Comparison of ENCODE assay signal across 2 cellular contexts in the genomic region with DNA sequence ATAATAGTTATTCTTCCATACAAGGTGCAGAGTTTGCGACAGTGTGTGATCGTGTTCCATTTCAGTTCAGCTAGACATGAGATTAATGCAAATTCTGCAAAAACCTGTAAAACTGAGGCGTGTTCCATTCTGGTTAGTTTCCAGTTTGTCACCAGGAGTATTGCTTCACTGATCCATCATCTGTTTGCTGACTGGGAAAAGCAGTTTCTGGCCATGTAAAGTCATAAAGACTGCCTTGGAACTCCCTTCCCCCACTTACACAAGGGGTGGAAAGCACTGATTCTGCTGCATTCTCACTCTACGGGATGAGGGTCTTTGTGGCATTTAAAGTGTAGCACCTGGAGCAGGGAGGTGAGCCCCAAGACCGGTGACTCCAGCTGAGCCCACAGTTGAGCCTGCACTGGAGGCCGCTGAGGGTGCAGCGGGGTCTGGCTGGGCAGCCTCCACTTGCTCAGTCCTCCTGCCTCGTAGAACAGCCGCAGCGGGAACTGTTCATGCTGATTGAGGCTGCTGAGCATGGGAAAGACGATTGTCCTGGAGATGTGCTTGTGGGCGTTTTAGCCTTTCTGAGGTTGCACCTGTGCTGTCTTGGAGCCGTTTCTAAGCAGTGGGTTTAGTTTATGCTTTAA.
TF ChIP-seq lines count a peak whose summit lies in the region.

No MANE protein-coding gene starts in this region.

TF ChIP-seq in SK-N-SH, 30 proteins besides CTCF, POLR2A, EP300 and RAD21:
- no peak for TF ChIP-seq RXRA (IDR thresholded peaks at IDR 0.05; ENCODE audit: borderline replicate concordance, low read depth)
- no peak for TF ChIP-seq POLR2AphosphoS5 (IDR thresholded peaks at IDR 0.05; ENCODE audit: low read depth, low read length)
- no peak for TF ChIP-seq RCOR1 (IDR thresholded peaks at IDR 0.05; ENCODE audit: low read length)
- TF ChIP-seq, protein P1, sequence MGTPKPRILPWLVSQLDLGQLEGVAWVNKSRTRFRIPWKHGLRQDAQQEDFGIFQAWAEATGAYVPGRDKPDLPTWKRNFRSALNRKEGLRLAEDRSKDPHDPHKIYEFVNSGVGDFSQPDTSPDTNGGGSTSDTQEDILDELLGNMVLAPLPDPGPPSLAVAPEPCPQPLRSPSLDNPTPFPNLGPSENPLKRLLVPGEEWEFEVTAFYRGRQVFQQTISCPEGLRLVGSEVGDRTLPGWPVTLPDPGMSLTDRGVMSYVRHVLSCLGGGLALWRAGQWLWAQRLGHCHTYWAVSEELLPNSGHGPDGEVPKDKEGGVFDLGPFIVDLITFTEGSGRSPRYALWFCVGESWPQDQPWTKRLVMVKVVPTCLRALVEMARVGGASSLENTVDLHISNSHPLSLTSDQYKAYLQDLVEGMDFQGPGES (IDR thresholded peaks at IDR 0.05; ENCODE audit: low read depth, low read length): no peak
- TF ChIP-seq, protein P2, sequence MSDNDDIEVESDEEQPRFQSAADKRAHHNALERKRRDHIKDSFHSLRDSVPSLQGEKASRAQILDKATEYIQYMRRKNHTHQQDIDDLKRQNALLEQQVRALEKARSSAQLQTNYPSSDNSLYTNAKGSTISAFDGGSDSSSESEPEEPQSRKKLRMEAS (IDR thresholded peaks at IDR 0.05; ENCODE audit: low read depth): no peak
- no peak for TF ChIP-seq FOXJ3 (CRISPR knock-in tag; IDR thresholded peaks at IDR 0.05)
- no peak for TF ChIP-seq YY1 (IDR thresholded peaks at IDR 0.05; ENCODE audit: low read depth)
- TF ChIP-seq, protein P3, sequence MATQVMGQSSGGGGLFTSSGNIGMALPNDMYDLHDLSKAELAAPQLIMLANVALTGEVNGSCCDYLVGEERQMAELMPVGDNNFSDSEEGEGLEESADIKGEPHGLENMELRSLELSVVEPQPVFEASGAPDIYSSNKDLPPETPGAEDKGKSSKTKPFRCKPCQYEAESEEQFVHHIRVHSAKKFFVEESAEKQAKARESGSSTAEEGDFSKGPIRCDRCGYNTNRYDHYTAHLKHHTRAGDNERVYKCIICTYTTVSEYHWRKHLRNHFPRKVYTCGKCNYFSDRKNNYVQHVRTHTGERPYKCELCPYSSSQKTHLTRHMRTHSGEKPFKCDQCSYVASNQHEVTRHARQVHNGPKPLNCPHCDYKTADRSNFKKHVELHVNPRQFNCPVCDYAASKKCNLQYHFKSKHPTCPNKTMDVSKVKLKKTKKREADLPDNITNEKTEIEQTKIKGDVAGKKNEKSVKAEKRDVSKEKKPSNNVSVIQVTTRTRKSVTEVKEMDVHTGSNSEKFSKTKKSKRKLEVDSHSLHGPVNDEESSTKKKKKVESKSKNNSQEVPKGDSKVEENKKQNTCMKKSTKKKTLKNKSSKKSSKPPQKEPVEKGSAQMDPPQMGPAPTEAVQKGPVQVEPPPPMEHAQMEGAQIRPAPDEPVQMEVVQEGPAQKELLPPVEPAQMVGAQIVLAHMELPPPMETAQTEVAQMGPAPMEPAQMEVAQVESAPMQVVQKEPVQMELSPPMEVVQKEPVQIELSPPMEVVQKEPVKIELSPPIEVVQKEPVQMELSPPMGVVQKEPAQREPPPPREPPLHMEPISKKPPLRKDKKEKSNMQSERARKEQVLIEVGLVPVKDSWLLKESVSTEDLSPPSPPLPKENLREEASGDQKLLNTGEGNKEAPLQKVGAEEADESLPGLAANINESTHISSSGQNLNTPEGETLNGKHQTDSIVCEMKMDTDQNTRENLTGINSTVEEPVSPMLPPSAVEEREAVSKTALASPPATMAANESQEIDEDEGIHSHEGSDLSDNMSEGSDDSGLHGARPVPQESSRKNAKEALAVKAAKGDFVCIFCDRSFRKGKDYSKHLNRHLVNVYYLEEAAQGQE (IDR thresholded peaks at IDR 0.05; ENCODE audit: low read depth, low read length): no peak
- no peak for TF ChIP-seq JUND (IDR thresholded peaks at IDR 0.05)

TF ChIP-seq in SK-N-SH treated with all-trans-retinoic acid at 6 μM for 48 hours, 23 proteins besides CTCF, POLR2A, EP300 and RAD21:
- no peak for TF ChIP-seq ZFP3 (CRISPR knock-in tag; IDR thresholded peaks at IDR 0.05)
- no peak for TF ChIP-seq ISL1 (CRISPR knock-in tag; IDR thresholded peaks at IDR 0.05)
- no peak for TF ChIP-seq BACH2 (CRISPR knock-in tag; IDR thresholded peaks at IDR 0.05; ENCODE audit: borderline replicate concordance)
- TF ChIP-seq ESRRG (CRISPR knock-in tag; IDR thresholded peaks at IDR 0.05): no peak
- TF ChIP-seq, protein P4, sequence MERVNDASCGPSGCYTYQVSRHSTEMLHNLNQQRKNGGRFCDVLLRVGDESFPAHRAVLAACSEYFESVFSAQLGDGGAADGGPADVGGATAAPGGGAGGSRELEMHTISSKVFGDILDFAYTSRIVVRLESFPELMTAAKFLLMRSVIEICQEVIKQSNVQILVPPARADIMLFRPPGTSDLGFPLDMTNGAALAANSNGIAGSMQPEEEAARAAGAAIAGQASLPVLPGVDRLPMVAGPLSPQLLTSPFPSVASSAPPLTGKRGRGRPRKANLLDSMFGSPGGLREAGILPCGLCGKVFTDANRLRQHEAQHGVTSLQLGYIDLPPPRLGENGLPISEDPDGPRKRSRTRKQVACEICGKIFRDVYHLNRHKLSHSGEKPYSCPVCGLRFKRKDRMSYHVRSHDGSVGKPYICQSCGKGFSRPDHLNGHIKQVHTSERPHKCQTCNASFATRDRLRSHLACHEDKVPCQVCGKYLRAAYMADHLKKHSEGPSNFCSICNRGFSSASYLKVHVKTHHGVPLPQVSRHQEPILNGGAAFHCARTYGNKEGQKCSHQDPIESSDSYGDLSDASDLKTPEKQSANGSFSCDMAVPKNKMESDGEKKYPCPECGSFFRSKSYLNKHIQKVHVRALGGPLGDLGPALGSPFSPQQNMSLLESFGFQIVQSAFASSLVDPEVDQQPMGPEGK (CRISPR knock-in tag; IDR thresholded peaks at IDR 0.05; ENCODE audit: borderline replicate concordance): no peak
- TF ChIP-seq, protein P5, sequence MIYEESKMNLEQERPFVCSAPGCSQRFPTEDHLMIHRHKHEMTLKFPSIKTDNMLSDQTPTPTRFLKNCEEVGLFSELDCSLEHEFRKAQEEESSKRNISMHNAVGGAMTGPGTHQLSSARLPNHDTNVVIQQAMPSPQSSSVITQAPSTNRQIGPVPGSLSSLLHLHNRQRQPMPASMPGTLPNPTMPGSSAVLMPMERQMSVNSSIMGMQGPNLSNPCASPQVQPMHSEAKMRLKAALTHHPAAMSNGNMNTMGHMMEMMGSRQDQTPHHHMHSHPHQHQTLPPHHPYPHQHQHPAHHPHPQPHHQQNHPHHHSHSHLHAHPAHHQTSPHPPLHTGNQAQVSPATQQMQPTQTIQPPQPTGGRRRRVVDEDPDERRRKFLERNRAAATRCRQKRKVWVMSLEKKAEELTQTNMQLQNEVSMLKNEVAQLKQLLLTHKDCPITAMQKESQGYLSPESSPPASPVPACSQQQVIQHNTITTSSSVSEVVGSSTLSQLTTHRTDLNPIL (CRISPR knock-in tag; IDR thresholded peaks at IDR 0.05; ENCODE audit: low read depth): no peak
- TF ChIP-seq, protein P6, sequence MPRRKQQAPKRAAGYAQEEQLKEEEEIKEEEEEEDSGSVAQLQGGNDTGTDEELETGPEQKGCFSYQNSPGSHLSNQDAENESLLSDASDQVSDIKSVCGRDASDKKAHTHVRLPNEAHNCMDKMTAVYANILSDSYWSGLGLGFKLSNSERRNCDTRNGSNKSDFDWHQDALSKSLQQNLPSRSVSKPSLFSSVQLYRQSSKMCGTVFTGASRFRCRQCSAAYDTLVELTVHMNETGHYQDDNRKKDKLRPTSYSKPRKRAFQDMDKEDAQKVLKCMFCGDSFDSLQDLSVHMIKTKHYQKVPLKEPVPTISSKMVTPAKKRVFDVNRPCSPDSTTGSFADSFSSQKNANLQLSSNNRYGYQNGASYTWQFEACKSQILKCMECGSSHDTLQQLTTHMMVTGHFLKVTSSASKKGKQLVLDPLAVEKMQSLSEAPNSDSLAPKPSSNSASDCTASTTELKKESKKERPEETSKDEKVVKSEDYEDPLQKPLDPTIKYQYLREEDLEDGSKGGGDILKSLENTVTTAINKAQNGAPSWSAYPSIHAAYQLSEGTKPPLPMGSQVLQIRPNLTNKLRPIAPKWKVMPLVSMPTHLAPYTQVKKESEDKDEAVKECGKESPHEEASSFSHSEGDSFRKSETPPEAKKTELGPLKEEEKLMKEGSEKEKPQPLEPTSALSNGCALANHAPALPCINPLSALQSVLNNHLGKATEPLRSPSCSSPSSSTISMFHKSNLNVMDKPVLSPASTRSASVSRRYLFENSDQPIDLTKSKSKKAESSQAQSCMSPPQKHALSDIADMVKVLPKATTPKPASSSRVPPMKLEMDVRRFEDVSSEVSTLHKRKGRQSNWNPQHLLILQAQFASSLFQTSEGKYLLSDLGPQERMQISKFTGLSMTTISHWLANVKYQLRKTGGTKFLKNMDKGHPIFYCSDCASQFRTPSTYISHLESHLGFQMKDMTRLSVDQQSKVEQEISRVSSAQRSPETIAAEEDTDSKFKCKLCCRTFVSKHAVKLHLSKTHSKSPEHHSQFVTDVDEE (CRISPR knock-in tag; IDR thresholded peaks at IDR 0.05): no peak
- TF ChIP-seq, protein P7, sequence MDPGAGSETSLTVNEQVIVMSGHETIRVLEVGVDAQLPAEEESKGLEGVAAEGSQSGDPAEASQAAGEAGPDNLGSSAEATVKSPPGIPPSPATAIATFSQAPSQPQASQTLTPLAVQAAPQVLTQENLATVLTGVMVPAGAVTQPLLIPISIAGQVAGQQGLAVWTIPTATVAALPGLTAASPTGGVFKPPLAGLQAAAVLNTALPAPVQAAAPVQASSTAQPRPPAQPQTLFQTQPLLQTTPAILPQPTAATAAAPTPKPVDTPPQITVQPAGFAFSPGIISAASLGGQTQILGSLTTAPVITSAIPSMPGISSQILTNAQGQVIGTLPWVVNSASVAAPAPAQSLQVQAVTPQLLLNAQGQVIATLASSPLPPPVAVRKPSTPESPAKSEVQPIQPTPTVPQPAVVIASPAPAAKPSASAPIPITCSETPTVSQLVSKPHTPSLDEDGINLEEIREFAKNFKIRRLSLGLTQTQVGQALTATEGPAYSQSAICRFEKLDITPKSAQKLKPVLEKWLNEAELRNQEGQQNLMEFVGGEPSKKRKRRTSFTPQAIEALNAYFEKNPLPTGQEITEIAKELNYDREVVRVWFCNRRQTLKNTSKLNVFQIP (CRISPR knock-in tag; IDR thresholded peaks at IDR 0.05; ENCODE audit: borderline replicate concordance, low read depth): no peak
- TF ChIP-seq ARNTL (CRISPR knock-in tag; IDR thresholded peaks at IDR 0.05; ENCODE audit: borderline replicate concordance, low read depth): no peak
- no peak for TF ChIP-seq TCF4 (CRISPR knock-in tag; IDR thresholded peaks at IDR 0.05; ENCODE audit: borderline replicate concordance)
- TF ChIP-seq GLIS3 (CRISPR knock-in tag; IDR thresholded peaks at IDR 0.05): no peak
